ENCODE assay signal across 29 cellular contexts in the genomic region with DNA sequence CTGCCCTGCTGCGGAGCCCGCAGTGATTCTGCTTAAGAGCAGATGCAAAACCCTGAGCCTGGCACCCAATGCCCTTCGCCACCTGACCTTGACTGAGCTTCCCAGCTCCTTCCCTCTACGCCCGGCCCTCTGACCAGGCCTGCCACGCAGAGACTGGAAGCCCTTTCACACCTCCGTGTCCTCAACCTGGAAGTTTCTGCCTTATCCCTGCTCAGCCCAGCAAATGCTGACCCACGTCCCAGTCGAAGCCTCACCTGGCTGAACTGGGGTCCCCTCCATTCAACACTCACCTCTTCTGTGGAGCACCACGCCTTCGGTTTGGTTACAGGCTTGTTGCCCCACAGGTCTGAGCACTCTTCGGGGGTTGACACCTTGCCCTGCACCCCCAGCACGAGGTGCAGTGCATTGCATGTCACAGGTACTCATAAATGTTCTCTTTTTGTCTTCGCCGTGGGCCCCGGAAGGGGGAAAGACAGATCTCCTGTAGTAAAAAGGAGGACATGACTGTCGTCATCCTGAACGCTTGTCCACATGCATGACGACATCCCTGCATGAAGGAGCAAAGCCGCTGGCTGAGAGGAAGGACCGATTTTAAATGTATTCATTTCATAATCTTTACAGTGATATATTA.
"Had no signal": no experiment of that assay in that cellular context is flagged by ENCODE, and none has a peak within 500 bp of the region (broad histone marks: within the 10 kb centered on the region; RNA-seq: fewer than 3 reads in every experiment).

No MANE protein-coding gene starts in this region.

- H3K9me3 Mint-ChIP-seq: activated B cell treated with CpG ODN at 0.5 μM for 24 hours; activated naive CD4-positive, alpha-beta T cell treated with anti-CD3 and anti-CD28 coated beads, Interleukin-2, amount 50 U/mL, for 24 hours; activated naive CD8-positive, alpha-beta T cell treated with anti-CD3 and anti-CD28 coated beads, Interleukin-2, amount 50 U/mL, for 24 hours; activated T-helper 2 cell treated with anti-CD3 and anti-CD28 coated beads, Interferon-gamma antibody, Interleukin-2, Interleukin-4, amounts not matched to agents 10 μg/mL and 5 μg/mL and 100 μg/mL, durations not matched to agents 14 hours and 24 hours and 36 hours; mesothelial cell of epicardium; naive B cell; nephron progenitor cell had no signal

- ATAC-seq: activated CD8-positive, alpha-beta memory T cell treated with anti-CD3 and anti-CD28 coated beads, Interleukin-2, amount 10 ng/mL, durations not matched to agents 7 days and 5 days; activated CD8-positive, alpha-beta T cell treated with anti-CD3 and anti-CD28 coated beads, Interleukin-2, amount 10 ng/mL, durations not matched to agents 7 days and 5 days; activated naive CD8-positive, alpha-beta T cell treated with anti-CD3 and anti-CD28 coated beads, Interleukin-2, amount 50 U/mL, for 24 hours; left colon; stimulated activated naive CD8-positive, alpha-beta T cell treated with anti-CD3 and anti-CD28 coated beads, Interleukin-15, Interleukin-2, amounts not matched to agents 100 U/mL and 50 U/mL, for 24 hours had no signal

- H3K4me1 ChIP-seq: breast epithelium, colonic mucosa, parathyroid adenoma had no signal

- H3K4me2 ChIP-seq: hepatocyte had no signal

- H3K27me3 ChIP-seq: breast epithelium, colonic mucosa, right atrium auricular region, testis had no signal

- H3K9me3 ChIP-seq: breast epithelium, colonic mucosa, esophagus squamous epithelium, right atrium auricular region, testis, transverse colon had no signal

- DNase-seq: activated B cell treated with CpG ODN at 0.5 μM for 24 hours; activated CD4-positive, alpha-beta T cell treated with anti-CD3 and anti-CD28 coated beads, Interleukin-2, amount 50 U/mL, for 1 hour; activated CD8-positive, alpha-beta memory T cell treated with anti-CD3 and anti-CD28 coated beads, Interleukin-2, amount 10 ng/mL, durations not matched to agents 7 days and 5 days; activated CD8-positive, alpha-beta T cell treated with anti-CD3 and anti-CD28 coated beads, Interleukin-2, amount 10 ng/mL, durations not matched to agents 7 days and 5 days; activated naive CD8-positive, alpha-beta T cell treated with anti-CD3 and anti-CD28 coated beads, Interleukin-2, amount 50 U/mL, for 24 hours; activated T-cell treated with anti-CD3 and anti-CD28 coated beads, Interleukin-2, amount 50 U/mL, for 48 hours; amygdala; colonic mucosa; effector CD8-positive, alpha-beta T cell; esophagus squamous epithelium; islet precursor cell; left colon; mammary epithelial cell; naive B cell; nephron progenitor cell; occipital lobe; stimulated activated CD4-positive, alpha-beta T cell treated with anti-CD3 and anti-CD28 coated beads, Interleukin-4, amount 100 ng/mL, for 1 hour; stimulated activated naive CD8-positive, alpha-beta T cell treated with anti-CD3 and anti-CD28 coated beads, Interleukin-15, Interleukin-2, amounts not matched to agents 100 U/mL and 50 U/mL, for 24 hours; T-helper 2 cell; testis; transverse colon had no signal

- H3K4me1 Mint-ChIP-seq: activated B cell treated with CpG ODN at 0.5 μM for 24 hours; activated CD8-positive, alpha-beta memory T cell treated with anti-CD3 and anti-CD28 coated beads, Interleukin-2, amount 10 ng/mL, durations not matched to agents 7 days and 5 days; activated naive CD4-positive, alpha-beta T cell treated with anti-CD3 and anti-CD28 coated beads, Interleukin-2, amount 50 U/mL, for 24 hours had no signal

- H3K36me3 ChIP-seq: breast epithelium, colonic mucosa, esophagus squamous epithelium, right atrium auricular region, transverse colon had no signal

- H3K36me3 Mint-ChIP-seq: activated CD8-positive, alpha-beta memory T cell treated with anti-CD3 and anti-CD28 coated beads, Interleukin-2, amount 10 ng/mL, durations not matched to agents 7 days and 5 days; activated naive CD4-positive, alpha-beta T cell treated with anti-CD3 and anti-CD28 coated beads, Interleukin-2, amount 50 U/mL, for 24 hours; mesothelial cell of epicardium; naive B cell had no signal

- H3K27ac ChIP-seq: breast epithelium, colonic mucosa, epithelial cell of prostate, esophagus squamous epithelium, hepatocyte, parathyroid adenoma, right atrium auricular region, testis, transverse colon had no signal

- H3K4me3 Mint-ChIP-seq: activated B cell treated with CpG ODN at 0.5 μM for 24 hours; activated CD8-positive, alpha-beta memory T cell treated with anti-CD3 and anti-CD28 coated beads, Interleukin-2, amount 10 ng/mL, durations not matched to agents 7 days and 5 days; activated CD8-positive, alpha-beta T cell treated with anti-CD3 and anti-CD28 coated beads, Interleukin-2, amount 10 ng/mL, durations not matched to agents 7 days and 5 days; activated naive CD4-positive, alpha-beta T cell treated with anti-CD3 and anti-CD28 coated beads, Interleukin-2, amount 50 U/mL, for 24 hours; activated naive CD8-positive, alpha-beta T cell treated with anti-CD3 and anti-CD28 coated beads, Interleukin-2, amount 50 U/mL, for 24 hours; mesothelial cell of epicardium had no signal

- H3K4me3 ChIP-seq: breast epithelium, colonic mucosa, esophagus squamous epithelium, hepatocyte, right atrium auricular region, testis, transverse colon had no signal

- H3K79me2 ChIP-seq: hepatocyte, parathyroid adenoma had no signal

- H3K9ac ChIP-seq: parathyroid adenoma had no signal

- H2AFZ ChIP-seq: hepatocyte, parathyroid adenoma had no signal

- H3K27ac Mint-ChIP-seq: activated B cell treated with CpG ODN at 0.5 μM for 24 hours; activated CD8-positive, alpha-beta memory T cell treated with anti-CD3 and anti-CD28 coated beads, Interleukin-2, amount 10 ng/mL, durations not matched to agents 7 days and 5 days; activated CD8-positive, alpha-beta T cell treated with anti-CD3 and anti-CD28 coated beads, Interleukin-2, amount 10 ng/mL, durations not matched to agents 7 days and 5 days; activated T-helper 2 cell treated with anti-CD3 and anti-CD28 coated beads, Interferon-gamma antibody, Interleukin-2, Interleukin-4, amounts not matched to agents 10 μg/mL and 5 μg/mL and 100 μg/mL, durations not matched to agents 14 hours and 24 hours and 36 hours; mesothelial cell of epicardium; nephron progenitor cell had no signal
